In the genomic region with DNA sequence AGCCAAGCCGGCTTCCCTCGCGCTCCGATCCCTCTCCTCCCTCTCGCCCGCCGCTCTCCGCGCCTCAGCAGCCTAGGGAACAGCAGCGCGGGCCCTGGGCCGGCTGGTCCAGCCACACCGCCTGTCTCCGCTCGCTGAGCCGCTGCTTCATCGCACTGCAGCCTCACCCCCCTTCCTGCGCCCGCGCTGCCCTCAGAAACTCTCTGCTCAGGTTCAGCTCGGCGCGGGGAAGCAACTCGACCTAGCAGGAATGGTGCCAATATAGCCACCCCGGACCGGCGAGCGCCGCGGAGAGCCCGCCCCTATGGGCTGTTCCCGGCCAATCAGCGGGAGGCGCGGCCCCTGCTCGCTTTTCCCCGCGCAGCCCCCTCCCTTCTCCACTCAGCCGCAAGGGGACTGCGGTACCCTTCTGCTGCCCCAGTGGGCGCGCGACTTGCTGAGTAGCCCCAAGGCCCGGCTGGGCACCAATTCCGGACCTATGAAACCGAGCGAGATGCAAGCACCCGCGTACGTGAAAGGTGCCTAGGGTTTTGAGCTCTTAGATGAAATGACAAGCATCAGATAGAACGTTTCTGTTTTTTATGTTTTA, we compare ENCODE assay signal across 11 cellular contexts. TPM values are rescaled to one million over a fixed set of nuclear protein-coding genes. Genes with fewer than 3 reads are reported as not detected.
DNase-seq lines count a peak whose midpoint lies in the region; ATAC-seq and TF ChIP-seq lines count a peak whose summit lies in the region.
"Had no signal": no experiment of that assay in that cellular context is flagged by ENCODE, and none has a peak within 500 bp of the region (broad histone marks: within the 10 kb centered on the region; RNA-seq: fewer than 3 reads in every experiment).

A gene with protein sequence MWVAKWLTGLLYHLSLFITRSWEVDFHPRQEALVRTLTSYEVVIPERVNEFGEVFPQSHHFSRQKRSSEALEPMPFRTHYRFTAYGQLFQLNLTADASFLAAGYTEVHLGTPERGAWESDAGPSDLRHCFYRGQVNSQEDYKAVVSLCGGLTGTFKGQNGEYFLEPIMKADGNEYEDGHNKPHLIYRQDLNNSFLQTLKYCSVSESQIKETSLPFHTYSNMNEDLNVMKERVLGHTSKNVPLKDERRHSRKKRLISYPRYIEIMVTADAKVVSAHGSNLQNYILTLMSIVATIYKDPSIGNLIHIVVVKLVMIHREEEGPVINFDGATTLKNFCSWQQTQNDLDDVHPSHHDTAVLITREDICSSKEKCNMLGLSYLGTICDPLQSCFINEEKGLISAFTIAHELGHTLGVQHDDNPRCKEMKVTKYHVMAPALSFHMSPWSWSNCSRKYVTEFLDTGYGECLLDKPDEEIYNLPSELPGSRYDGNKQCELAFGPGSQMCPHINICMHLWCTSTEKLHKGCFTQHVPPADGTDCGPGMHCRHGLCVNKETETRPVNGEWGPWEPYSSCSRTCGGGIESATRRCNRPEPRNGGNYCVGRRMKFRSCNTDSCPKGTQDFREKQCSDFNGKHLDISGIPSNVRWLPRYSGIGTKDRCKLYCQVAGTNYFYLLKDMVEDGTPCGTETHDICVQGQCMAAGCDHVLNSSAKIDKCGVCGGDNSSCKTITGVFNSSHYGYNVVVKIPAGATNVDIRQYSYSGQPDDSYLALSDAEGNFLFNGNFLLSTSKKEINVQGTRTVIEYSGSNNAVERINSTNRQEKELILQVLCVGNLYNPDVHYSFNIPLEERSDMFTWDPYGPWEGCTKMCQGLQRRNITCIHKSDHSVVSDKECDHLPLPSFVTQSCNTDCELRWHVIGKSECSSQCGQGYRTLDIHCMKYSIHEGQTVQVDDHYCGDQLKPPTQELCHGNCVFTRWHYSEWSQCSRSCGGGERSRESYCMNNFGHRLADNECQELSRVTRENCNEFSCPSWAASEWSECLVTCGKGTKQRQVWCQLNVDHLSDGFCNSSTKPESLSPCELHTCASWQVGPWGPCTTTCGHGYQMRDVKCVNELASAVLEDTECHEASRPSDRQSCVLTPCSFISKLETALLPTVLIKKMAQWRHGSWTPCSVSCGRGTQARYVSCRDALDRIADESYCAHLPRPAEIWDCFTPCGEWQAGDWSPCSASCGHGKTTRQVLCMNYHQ (N-terminal part only) (minus strand): TSS at position 233 of the 589 bp plus-strand sequence. CDS start 282 bp downstream, outside the sequence.

- H3K27me3 ChIP-seq in GM23338 (ENCODE audit: insufficient read depth) = peaks cover 26% of the 10 kb centered on the region
- peaks cover 12% of the 10 kb centered on the region; the same call in 1 of the 2 replicates for H3K27me3 ChIP-seq in SK-N-SH (ENCODE audit: insufficient read depth)
- H3K27me3 ChIP-seq in rectal smooth muscle tissue (ENCODE audit: control insufficient read depth, insufficient read depth, low read length) = no peaks in the 10 kb centered on the region

- no peak within 1 kb of the TSS for H3K27ac Mint-ChIP-seq in GM23338

- H3K4me2 ChIP-seq in GM23338 (peak within 1 kb of the TSS; percentile 91), SK-N-SH (peak within 1 kb of the TSS; percentile 76)

- peaks cover 22% of the 10 kb centered on the region for H3K27me3 Mint-ChIP-seq in GM23338 (ENCODE audit: insufficient read depth, low read depth, poor library complexity)

- H4K20me1 ChIP-seq in GM23338 (replicated peaks; ENCODE audit: insufficient read depth) = peaks cover 3% of the 10 kb centered on the region; the same call in 1 of the 2 replicates
- no peaks in the 10 kb centered on the region for H4K20me1 ChIP-seq in SK-N-SH (ENCODE audit: insufficient read depth)

- H2AFZ ChIP-seq in GM23338 (peak within 1 kb of the TSS; percentile 93), SK-N-SH (ENCODE audit: low read depth) (no peak within 1 kb of the TSS)

- H3K9me3 Mint-ChIP-seq in GM23338 = peaks cover 6% of the 10 kb centered on the region

- DNase-seq in GM23338 (ENCODE audit: low spot score) (peak; percentile 95), SK-N-SH (peak; percentile 93), hepatic stellate cell (ENCODE audit: low spot score) (peak; percentile 15), AML-193 (lab: John Stamatoyannopoulos, UW) (no peak), GM20000 (ENCODE audit: low spot score) (no peak)
- DNase-seq: activated CD8-positive, alpha-beta memory T cell treated with anti-CD3 and anti-CD28 coated beads, Interleukin-2, amount 50 U/mL, for 4 hours; naive thymus-derived CD8-positive, alpha-beta T cell; NCI-H2029 had no signal

- H3K4me3 Mint-ChIP-seq in GM23338 = peak within 1 kb of the TSS; percentile 93
- H3K4me3 Mint-ChIP-seq: naive thymus-derived CD8-positive, alpha-beta T cell had no signal

- no peak within 1 kb of the TSS for H3K27ac ChIP-seq in GM23338 (ENCODE audit: low read depth)
- H3K27ac ChIP-seq in SK-N-SH (ENCODE audit: low read depth in 2 of 2, low read length in 1 of 2) = no peak within 1 kb of the TSS
- H3K27ac ChIP-seq in rectal smooth muscle tissue (ENCODE audit: low read depth, low read length) = no peak within 1 kb of the TSS

- H3K9me3 ChIP-seq in SK-N-SH = no peaks in the 10 kb centered on the region; the same call in 1 of the 2 replicates

- ATAC-seq in GM23338 (peak; percentile 89), GM18861 (IDR thresholded peaks at IDR 0.05; ENCODE audit: unreplicated experiment) (no peak), HG02763 (IDR thresholded peaks at IDR 0.05; ENCODE audit: unreplicated experiment) (no peak)
- ATAC-seq: naive thymus-derived CD8-positive, alpha-beta T cell had no signal

- POLR2A ChIA-PET in SK-N-SH (lab: Yijun Ruan, JAX) = no interaction called here

- H3K4me1 Mint-ChIP-seq in GM23338 = peaks cover 11% of the 10 kb centered on the region

- H3K4me3 ChIP-seq in GM23338 (peak within 1 kb of the TSS; percentile 79), SK-N-SH (ENCODE audit: low read depth in 2 of 2, low read length in 1 of 2) (peak within 1 kb of the TSS; percentile 49), rectal smooth muscle tissue (ENCODE audit: low read length) (peak within 1 kb of the TSS; percentile 8)

- CTCF ChIA-PET in SK-N-SH (lab: Yijun Ruan, JAX) = interaction anchor here (0.7 to 1.9 kb wide), 7 partner anchors 12 to 331 kb away, joined by 3 to 6 read pairs (median 3); no protein-coding TSS in a partner anchor

- WGBS in SK-N-SH (ENCODE audit: low lambda C conversion rate) = 13% methylated on average over 16 of the region's 51 CpGs

- H3K79me2 ChIP-seq in GM23338 (replicated peaks; ENCODE audit: insufficient read depth) (peaks cover 18% of the 10 kb centered on the region), SK-N-SH (ENCODE audit: insufficient read depth) (no peaks in the 10 kb centered on the region)

- H3K9me2 ChIP-seq in GM23338 (ENCODE audit: insufficient read depth) (no peaks in the 10 kb centered on the region), SK-N-SH (no peaks in the 10 kb centered on the region)

- peaks cover 4% of the 10 kb centered on the region; the same call in 1 of the 2 replicates for H3K36me3 ChIP-seq in GM23338 (ENCODE audit: insufficient read depth)
- no peaks in the 10 kb centered on the region for H3K36me3 ChIP-seq in SK-N-SH (replicated peaks in 1 of 2; ENCODE audit: control insufficient read depth in 1 of 2, insufficient read depth in 2 of 2, low read length in 1 of 2)
- no peaks in the 10 kb centered on the region for H3K36me3 ChIP-seq in rectal smooth muscle tissue (ENCODE audit: control insufficient read depth, insufficient read depth, low read length)

- no peaks in the 10 kb centered on the region for H3F3A ChIP-seq in GM23338 (replicated peaks; ENCODE audit: low read depth)
- H3F3A ChIP-seq in SK-N-SH (replicated peaks; ENCODE audit: insufficient read depth) = no peaks in the 10 kb centered on the region

- TF ChIP-seq CTCF in GM23338 (conservative IDR thresholded peaks at IDR 0.05; ENCODE audit: low read depth in 2 of 2) (peak; percentile 33 to 50), SK-N-SH (IDR thresholded peaks at IDR 0.05) (no peak), GM20000 (IDR thresholded peaks at IDR 0.05; ENCODE audit: extremely low read depth, missing control alignments) (no peak)

- H3K4me1 ChIP-seq in GM23338 (ENCODE audit: insufficient read depth) (peaks cover 5% of the 10 kb centered on the region; the same call in 1 of the 2 replicates), SK-N-SH (ENCODE audit: control insufficient read depth in 1 of 2, insufficient read depth in 2 of 2, low read depth in 1 of 2, low read length in 1 of 2) (peaks cover 0 to 13% of the 10 kb centered on the region in 2 experiments; a peak in 1 of 4 replicates), rectal smooth muscle tissue (ENCODE audit: control insufficient read depth, insufficient read depth, low read length) (no peaks in the 10 kb centered on the region)

- peak; percentile 5; the same call in 1 of the 2 replicates for TF ChIP-seq RAD21 in SK-N-SH (IDR thresholded peaks at IDR 0.05; ENCODE audit: low read length)

- peaks cover 5% of the 10 kb centered on the region; the same call in 2 of the 3 replicates for H3K36me3 Mint-ChIP-seq in GM23338 (ENCODE audit: low read depth)

- H3K9ac ChIP-seq in SK-N-SH = no peak within 1 kb of the TSS
- no peak within 1 kb of the TSS for H3K9ac ChIP-seq in rectal smooth muscle tissue (ENCODE audit: low read length)

- TF ChIP-seq EP300 in SK-N-SH (IDR thresholded peaks at IDR 0.05; ENCODE audit: borderline replicate concordance in 1 of 2, low read depth in 1 of 2, low read length in 1 of 2) = no peak

TF ChIP-seq in GM23338, 12 proteins besides CTCF, POLR2A, EP300 and RAD21 (continues in another document):
- TF ChIP-seq POLR2AphosphoS5 (IDR thresholded peaks at IDR 0.05; ENCODE audit: low read depth) (peak; percentile 97), NANOG (IDR thresholded peaks at IDR 0.05; ENCODE audit: borderline replicate concordance) (no peak), CREB1 (CRISPR knock-in tag; IDR thresholded peaks at IDR 0.05; ENCODE audit: low read depth) (0 out of 2 replicates have a peak, but pooled peaks have one; percentile 17)

TF ChIP-seq in SK-N-SH, 30 proteins besides CTCF, POLR2A, EP300 and RAD21 (continues in another document):
- TF ChIP-seq, protein P1, sequence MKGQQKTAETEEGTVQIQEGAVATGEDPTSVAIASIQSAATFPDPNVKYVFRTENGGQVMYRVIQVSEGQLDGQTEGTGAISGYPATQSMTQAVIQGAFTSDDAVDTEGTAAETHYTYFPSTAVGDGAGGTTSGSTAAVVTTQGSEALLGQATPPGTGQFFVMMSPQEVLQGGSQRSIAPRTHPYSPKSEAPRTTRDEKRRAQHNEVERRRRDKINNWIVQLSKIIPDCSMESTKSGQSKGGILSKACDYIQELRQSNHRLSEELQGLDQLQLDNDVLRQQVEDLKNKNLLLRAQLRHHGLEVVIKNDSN (IDR thresholded peaks at IDR 0.05; ENCODE audit: borderline replicate concordance, low read depth) = no peak
- TF ChIP-seq TCF12 (IDR thresholded peaks at IDR 0.05) (no peak), GABPA (IDR thresholded peaks at IDR 0.05; ENCODE audit: low read depth) (no peak), FOXJ3 (CRISPR knock-in tag; IDR thresholded peaks at IDR 0.05) (no peak), ELF1 (IDR thresholded peaks at IDR 0.05) (no peak), RXRA (IDR thresholded peaks at IDR 0.05; ENCODE audit: borderline replicate concordance, low read depth) (no peak)

RNA-seq across cellular contexts. Expression of the gene that starts here (rescaled TPM):
- total RNA-seq in GM23338 (2014; rRNA removed; shearing (Covaris generic)) = 8.7 and 9.3 TPM in 2 replicates
- 1.5 and 2.0 TPM in 2 replicates for polyA plus RNA-seq in GM23338 (2016; fragmentation: Nextera tagmentation; extraction: Ambion mirVana)
- polyA plus RNA-seq in SK-N-SH (2012; rRNA removed) = not detected in 2 replicates
- polyA plus RNA-seq in SK-N-SH (2012; cell fraction: cytosol; rRNA removed) = 0.01 TPM in 1 of 2 replicates, not detected in the other
- polyA plus RNA-seq in SK-N-SH (2012; cell fraction: nucleus; rRNA removed) = not detected in 2 replicates
- total RNA-seq: naive thymus-derived CD8-positive, alpha-beta T cell had no signal
- polyA plus RNA-seq: naive thymus-derived CD8-positive, alpha-beta T cell had no signal

Comparison
In these comparisons a context has a peak if more than half of its experiments do, and no peak if none do; other contexts are left out.
1. Peak in DNase-seq, H3K4me3 ChIP-seq and H3K4me2 ChIP-seq in SK-N-SH; RNA of the gene not detected or under 1 TPM.
2. DNase-seq: peak in GM23338 (single experiment) and hepatic stellate cell (single experiment); none in AML-193 (0 of 2) and GM20000 (single experiment).
3. H3K4me3 ChIP-seq: peak in every context shown above with its lines; median percentile 79 in GM23338; 49 in SK-N-SH; 8 in rectal smooth muscle tissue.
4. CTCF ChIP-seq: peak in GM23338 (2 of 2); none in SK-N-SH (single experiment) and GM20000 (single experiment).